2 cellular contexts compared by ENCODE assay signal in the genomic region with DNA sequence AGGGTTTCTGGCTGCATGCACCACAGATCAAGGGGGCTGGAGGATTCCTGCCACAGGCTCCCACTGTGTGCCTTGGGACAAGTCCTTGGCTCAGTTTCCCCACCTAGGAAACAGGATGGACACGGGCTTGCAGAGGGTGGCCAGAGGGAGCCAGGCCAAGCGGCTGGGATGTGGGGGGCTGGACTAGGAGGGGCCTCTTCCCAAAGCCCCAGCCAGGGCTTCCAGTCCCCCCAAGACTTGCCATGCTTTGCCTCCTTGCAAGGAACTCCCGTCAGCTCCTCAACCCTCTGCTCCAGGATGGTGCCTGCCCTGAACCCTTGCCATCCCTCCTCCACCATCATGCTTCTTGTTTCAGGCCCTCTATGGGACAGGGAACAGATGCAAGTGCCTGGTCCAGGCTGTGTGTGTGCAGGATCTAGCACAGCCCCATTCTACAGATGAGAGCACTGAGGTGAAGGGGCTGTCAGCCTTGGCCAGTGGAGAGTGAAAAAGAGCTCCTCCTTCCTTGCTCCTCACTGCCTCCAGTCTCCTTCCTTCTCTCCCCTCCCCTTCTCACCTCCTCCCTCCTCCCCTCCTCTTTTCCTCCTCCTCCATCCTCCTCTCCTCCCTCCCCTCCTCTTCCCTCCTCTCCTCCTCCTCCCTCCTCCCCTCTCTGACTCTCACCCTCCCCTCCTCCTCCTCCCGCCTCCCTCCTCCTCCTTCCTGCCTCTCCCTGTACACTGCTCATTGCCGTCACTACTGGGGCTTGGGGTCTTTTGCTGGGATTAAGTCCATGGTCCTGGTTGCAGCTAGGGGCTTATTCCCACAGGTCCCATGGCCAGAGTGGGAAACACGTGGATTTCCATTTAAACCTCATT.
TF ChIP-seq lines count a peak whose summit lies in the region.

No MANE protein-coding gene starts in this region.

TF ChIP-seq in HCT116, 20 proteins besides CTCF, POLR2A, EP300 and RAD21:
- TF ChIP-seq, protein P1, sequence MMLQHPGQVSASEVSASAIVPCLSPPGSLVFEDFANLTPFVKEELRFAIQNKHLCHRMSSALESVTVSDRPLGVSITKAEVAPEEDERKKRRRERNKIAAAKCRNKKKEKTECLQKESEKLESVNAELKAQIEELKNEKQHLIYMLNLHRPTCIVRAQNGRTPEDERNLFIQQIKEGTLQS (IDR thresholded peaks at IDR 0.05): no peak
- TF ChIP-seq POLR2AphosphoS5 (IDR thresholded peaks at IDR 0.05; ENCODE audit: low read depth, low read length) (no peak; the same call in 1 of the 2 replicates), CBX3 (IDR thresholded peaks at IDR 0.05; ENCODE audit: low read depth) (no peak), EZH2 (IDR thresholded peaks at IDR 0.05) (no peak), JUND (IDR thresholded peaks at IDR 0.05) (no peak), TCF7L2 (IDR thresholded peaks at IDR 0.05; ENCODE audit: borderline replicate concordance, extremely low read depth, insufficient read depth, insufficient read length) (no peak), ELF1 (IDR thresholded peaks at IDR 0.05; ENCODE audit: borderline replicate concordance, low read depth) (no peak), ZFX (IDR thresholded peaks at IDR 0.05) (no peak), SIN3A (IDR thresholded peaks at IDR 0.05; ENCODE audit: low read depth) (no peak), YY1 (IDR thresholded peaks at IDR 0.05; ENCODE audit: extremely low read depth, insufficient replicate concordance, low read depth, low read length) (no peak), EGR1 (IDR thresholded peaks at IDR 0.05; ENCODE audit: low read depth) (no peak), SRF (IDR thresholded peaks at IDR 0.05; ENCODE audit: low read depth) (no peak), FOSL1 (IDR thresholded peaks at IDR 0.05; ENCODE audit: low read depth) (no peak), EZH2phosphoT487 (IDR thresholded peaks at IDR 0.05; ENCODE audit: borderline replicate concordance) (no peak), CEBPB (IDR thresholded peaks at IDR 0.05; ENCODE audit: low read depth) (no peak)
- TF ChIP-seq, protein P2, sequence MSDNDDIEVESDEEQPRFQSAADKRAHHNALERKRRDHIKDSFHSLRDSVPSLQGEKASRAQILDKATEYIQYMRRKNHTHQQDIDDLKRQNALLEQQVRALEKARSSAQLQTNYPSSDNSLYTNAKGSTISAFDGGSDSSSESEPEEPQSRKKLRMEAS (IDR thresholded peaks at IDR 0.05): no peak
- TF ChIP-seq, protein P3, sequence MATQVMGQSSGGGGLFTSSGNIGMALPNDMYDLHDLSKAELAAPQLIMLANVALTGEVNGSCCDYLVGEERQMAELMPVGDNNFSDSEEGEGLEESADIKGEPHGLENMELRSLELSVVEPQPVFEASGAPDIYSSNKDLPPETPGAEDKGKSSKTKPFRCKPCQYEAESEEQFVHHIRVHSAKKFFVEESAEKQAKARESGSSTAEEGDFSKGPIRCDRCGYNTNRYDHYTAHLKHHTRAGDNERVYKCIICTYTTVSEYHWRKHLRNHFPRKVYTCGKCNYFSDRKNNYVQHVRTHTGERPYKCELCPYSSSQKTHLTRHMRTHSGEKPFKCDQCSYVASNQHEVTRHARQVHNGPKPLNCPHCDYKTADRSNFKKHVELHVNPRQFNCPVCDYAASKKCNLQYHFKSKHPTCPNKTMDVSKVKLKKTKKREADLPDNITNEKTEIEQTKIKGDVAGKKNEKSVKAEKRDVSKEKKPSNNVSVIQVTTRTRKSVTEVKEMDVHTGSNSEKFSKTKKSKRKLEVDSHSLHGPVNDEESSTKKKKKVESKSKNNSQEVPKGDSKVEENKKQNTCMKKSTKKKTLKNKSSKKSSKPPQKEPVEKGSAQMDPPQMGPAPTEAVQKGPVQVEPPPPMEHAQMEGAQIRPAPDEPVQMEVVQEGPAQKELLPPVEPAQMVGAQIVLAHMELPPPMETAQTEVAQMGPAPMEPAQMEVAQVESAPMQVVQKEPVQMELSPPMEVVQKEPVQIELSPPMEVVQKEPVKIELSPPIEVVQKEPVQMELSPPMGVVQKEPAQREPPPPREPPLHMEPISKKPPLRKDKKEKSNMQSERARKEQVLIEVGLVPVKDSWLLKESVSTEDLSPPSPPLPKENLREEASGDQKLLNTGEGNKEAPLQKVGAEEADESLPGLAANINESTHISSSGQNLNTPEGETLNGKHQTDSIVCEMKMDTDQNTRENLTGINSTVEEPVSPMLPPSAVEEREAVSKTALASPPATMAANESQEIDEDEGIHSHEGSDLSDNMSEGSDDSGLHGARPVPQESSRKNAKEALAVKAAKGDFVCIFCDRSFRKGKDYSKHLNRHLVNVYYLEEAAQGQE (IDR thresholded peaks at IDR 0.05; ENCODE audit: low read depth): no peak

TF ChIP-seq in K562, 482 proteins besides CTCF, POLR2A, EP300 and RAD21:
- TF ChIP-seq NONO (IDR thresholded peaks at IDR 0.05; ENCODE audit: low read depth in 2 of 2, low read length in 1 of 2) (no peak), RBM25 (IDR thresholded peaks at IDR 0.05; ENCODE audit: low read depth, low read length, severe bottlenecking) (peak; percentile 24), ZNF263 (CRISPR knock-in tag; IDR thresholded peaks at IDR 0.05; ENCODE audit: borderline replicate concordance) (peak; percentile 89)
